Comparison of ENCODE assay signal across 8 cellular contexts in genomic region chr12:122752464-122753212, GRCh38. TPM values are rescaled to one million over a fixed set of nuclear protein-coding genes. Genes with fewer than 3 reads are reported as not detected.
DNase-seq lines count a peak whose midpoint lies in the region; ATAC-seq and TF ChIP-seq lines count a peak whose summit lies in the region.

A gene with protein sequence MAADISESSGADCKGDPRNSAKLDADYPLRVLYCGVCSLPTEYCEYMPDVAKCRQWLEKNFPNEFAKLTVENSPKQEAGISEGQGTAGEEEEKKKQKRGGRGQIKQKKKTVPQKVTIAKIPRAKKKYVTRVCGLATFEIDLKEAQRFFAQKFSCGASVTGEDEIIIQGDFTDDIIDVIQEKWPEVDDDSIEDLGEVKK (plus strand): TSS chr12:122752824. CDS start chr12:122753702, 878 bp downstream.

- TF ChIP-seq EP300 in ovary (IDR thresholded peaks at IDR 0.05): no peak

- H3F3A ChIP-seq in SU-DHL-6 (ENCODE audit: insufficient read depth): no peaks in the 10 kb centered on the region; the same call in 1 of the 2 replicates

- peak within 1 kb of the TSS; percentile 93 for H3K4me2 ChIP-seq in SU-DHL-6 (ENCODE audit: low read depth, low read length, poor library complexity, severe bottlenecking)

- H3K36me3 ChIP-seq in SU-DHL-6 (ENCODE audit: low read length): peaks cover 23% of the 10 kb centered on the region
- no peaks in the 10 kb centered on the region for H3K36me3 ChIP-seq in ovary
- peaks cover 17 to 18% of the 10 kb centered on the region in 2 donors for H3K36me3 ChIP-seq in thyroid gland

- DNase-seq in NCI-H128 (lab: John Stamatoyannopoulos, UW; ENCODE audit: unreplicated experiment) (peak; percentile 99), Right ventricle myocardium inferior (ENCODE audit: missing footprints) (peak; percentile 98), ovary (peak; percentile 97 to 100 (median 99)), thyroid gland (peak; percentile 98)
- DNase-seq in activated naive CD8-positive, alpha-beta T cell treated with anti-CD3 and anti-CD28 coated beads, Interleukin-2, amount 50 U/mL, for 16 hours (ENCODE audit: low read depth, low spot score): peak; percentile 98

- peak; percentile 46 for TF ChIP-seq POLR2A in ovary (IDR thresholded peaks at IDR 0.05)
- peak; percentile 18 to 77 for TF ChIP-seq POLR2A in thyroid gland (IDR thresholded peaks at IDR 0.05)

- H3K27ac ChIP-seq in SU-DHL-6 (ENCODE audit: low read depth, low read length) (peak within 1 kb of the TSS; percentile 62), ovary (peak within 1 kb of the TSS; percentile 37 to 65), thyroid gland (peak within 1 kb of the TSS in 2 of 3 donors; percentile 58 to 87)

- TF ChIP-seq CTCF in GM12873 (IDR thresholded peaks at IDR 0.05; ENCODE audit: insufficient read depth, low read depth, low read length, missing control alignments) (peak; percentile 95), SU-DHL-6 (IDR thresholded peaks at IDR 0.05; ENCODE audit: insufficient read depth, low read length, poor library complexity, severe bottlenecking) (peak; percentile 40), ovary (IDR thresholded peaks at IDR 0.05) (peak; percentile 55 to 88 (median 57)), thyroid gland (IDR thresholded peaks at IDR 0.05) (peak; percentile 40 to 99 (median 84))

- H3K9ac ChIP-seq in SU-DHL-6 (ENCODE audit: low read length): peak within 1 kb of the TSS; percentile 87

- ATAC-seq in HG02759 (IDR thresholded peaks at IDR 0.05; ENCODE audit: unreplicated experiment) (peak; percentile 92), Right ventricle myocardium inferior (peak; percentile 99)

- H3K9me3 ChIP-seq in SU-DHL-6 (ENCODE audit: insufficient read depth, low read length) (no peaks in the 10 kb centered on the region), ovary (no peaks in the 10 kb centered on the region), thyroid gland (no peaks in the 10 kb centered on the region)

- intact Hi-C loops in Right ventricle myocardium inferior (cut with DNase I): loop anchor here (1.0 to 2.0 kb wide), 2 partner anchors 114 to 226 kb away; partner anchors contain the start of genes KNTC1 and RSRC2
- intact Hi-C loops in ovary (cut with DNase I): loop anchor here in 1 of 4 donors (5.0 kb wide), 1 partner anchor 110 kb away; no protein-coding TSS in a partner anchor
- intact Hi-C loops in thyroid gland (cut with DNase I): loop anchor here (2.0 kb wide), 1 partner anchor 114 kb away; no protein-coding TSS in a partner anchor

- 0% methylated on average over 56 to 70 of the region's 70 CpGs for WGBS in ovary, 3 donors
- WGBS in thyroid gland, 2 donors: 0 to 1% methylated on average over 20 to 64 of the region's 70 CpGs

- H2AFZ ChIP-seq in SU-DHL-6 (ENCODE audit: low read depth, low read length, severe bottlenecking): peak within 1 kb of the TSS; percentile 75

- no peaks in the 10 kb centered on the region for H3K27me3 ChIP-seq in SU-DHL-6 (ENCODE audit: low read length)
- no peaks in the 10 kb centered on the region for H3K27me3 ChIP-seq in ovary
- H3K27me3 ChIP-seq in thyroid gland: no peaks in the 10 kb centered on the region

- H3K79me2 ChIP-seq in SU-DHL-6 (ENCODE audit: insufficient read depth, low read length): peaks cover 23% of the 10 kb centered on the region

- no peaks in the 10 kb centered on the region for H3K9me2 ChIP-seq in SU-DHL-6 (replicated peaks; ENCODE audit: insufficient read depth, low read length)

- no peaks in the 10 kb centered on the region for H4K20me1 ChIP-seq in SU-DHL-6 (ENCODE audit: low read depth, low read length)

- H3K4me1 ChIP-seq in ovary (ENCODE audit: insufficient read depth): no peaks in the 10 kb centered on the region
- peaks cover 8 to 19% of the 10 kb centered on the region in 2 donors for H3K4me1 ChIP-seq in thyroid gland

- peak within 1 kb of the TSS; percentile 91 for H3K4me3 ChIP-seq in SU-DHL-6 (ENCODE audit: insufficient read depth, low read length, poor library complexity, severe bottlenecking)
- H3K4me3 ChIP-seq in ovary: peak within 1 kb of the TSS; percentile 69
- H3K4me3 ChIP-seq in thyroid gland (replicated peaks in 1 of 3): peak within 1 kb of the TSS; percentile 41 to 85 (median 61)

RNA-seq across cellular contexts. Expression of the gene that starts here (rescaled TPM):
- total RNA-seq in Right ventricle myocardium inferior (28.1 TPM), ovary (10 to 100 TPM; 13.0 to 34.0 (median 27.7) TPM), thyroid gland (10 to 100 TPM; 19.5 to 52.1 (median 29.9) TPM)
- polyA plus RNA-seq in ovary: 10 to 100 TPM; 18.3 to 35.5 TPM

Comparison
In these comparisons a context has a peak if more than half of its experiments do, and no peak if none do; other contexts are left out.
1. Peak in every context shown above with its lines: DNase-seq, ATAC-seq, H3K4me3 ChIP-seq and H3K27ac ChIP-seq.
2. CTCF ChIP-seq: peak in every context shown above with its lines; median percentile 95 in GM12873; 84 in thyroid gland; 57 in ovary; 40 in SU-DHL-6.